9 cellular contexts compared by ENCODE assay signal in genomic region chr11:93329936-93330445, GRCh38. TPM values are rescaled to one million over a fixed set of nuclear protein-coding genes. Genes with fewer than 3 reads are reported as not detected.
DNase-seq lines count a peak whose midpoint lies in the region; ATAC-seq and TF ChIP-seq lines count a peak whose summit lies in the region.
"Had no signal": no experiment of that assay in that cellular context is flagged by ENCODE, and none has a peak within 500 bp of the region (broad histone marks: within the 10 kb centered on the region; RNA-seq: fewer than 3 reads in every experiment).

No MANE protein-coding gene starts in this region.

- H3K9me3 ChIP-seq in BE2C (no peaks in the 10 kb centered on the region), breast epithelium (no peaks in the 10 kb centered on the region), mucosa of rectum (ENCODE audit: control insufficient read depth in 2 of 2, low read length in 2 of 2) (no peaks in the 10 kb centered on the region)

- H3K4me3 ChIP-seq in BE2C (ENCODE audit: low read depth, low read length) (peak overlapping the region; percentile 42), breast epithelium (peak overlapping the region; percentile 23 to 72 (median 55)), mucosa of rectum (ENCODE audit: low read length in 2 of 2) (peak overlapping the region; percentile 54 to 61)

- no peak for DNase-seq in BE2C
- peak; percentile 74 for DNase-seq in NCI-H1092 (lab: John Stamatoyannopoulos, UW)
- DNase-seq in breast epithelium (ENCODE audit: low spot score in 2 of 2), result no peak
- no peak for DNase-seq in DMS114 treated with DMSO at 0.1 percent for 48 hours (lab: John Stamatoyannopoulos, UW; ENCODE audit: unreplicated experiment)
- no peak for DNase-seq in activated T-cell treated with anti-CD3 and anti-CD28 coated beads for 4 hours

- no peaks in the 10 kb centered on the region for H3K4me1 ChIP-seq in BE2C
- H3K4me1 ChIP-seq in breast epithelium, result no peaks in the 10 kb centered on the region
- H3K4me1 ChIP-seq in mucosa of rectum (ENCODE audit: control insufficient read depth in 2 of 2, insufficient read depth in 2 of 2, low read length in 2 of 2), result peaks cover 0 to 4% of the 10 kb centered on the region in 2 donors

- intact Hi-C loops in breast epithelium (cut with DNase I; ENCODE audit: low total_unique reads), result no loop called here

- ATAC-seq in GM21786 (IDR thresholded peaks at IDR 0.05; ENCODE audit: unreplicated experiment) (no peak), GM18907 (IDR thresholded peaks at IDR 0.05; ENCODE audit: unreplicated experiment) (no peak)

- H3K27me3 ChIP-seq in BE2C, result no peaks in the 10 kb centered on the region
- peaks cover 0 to 2% of the 10 kb centered on the region in 2 donors for H3K27me3 ChIP-seq in breast epithelium
- peaks cover 3 to 5% of the 10 kb centered on the region in 2 donors for H3K27me3 ChIP-seq in mucosa of rectum (ENCODE audit: control insufficient read depth in 2 of 2, insufficient read depth in 2 of 2, low read length in 2 of 2)

- TF ChIP-seq POLR2A in breast epithelium (IDR thresholded peaks at IDR 0.05), result no peak

- H3K36me3 ChIP-seq in BE2C (no peaks in the 10 kb centered on the region), breast epithelium (no peaks in the 10 kb centered on the region), mucosa of rectum (ENCODE audit: control insufficient read depth in 2 of 2, insufficient read depth in 2 of 2, low read length in 2 of 2) (no peaks in the 10 kb centered on the region)

- H3K27ac ChIP-seq in breast epithelium (no peak overlapping the region), mucosa of rectum (ENCODE audit: low read depth in 2 of 2, low read length in 2 of 2) (no peak overlapping the region)

- no peak overlapping the region for H3K9ac ChIP-seq in mucosa of rectum (ENCODE audit: low read depth in 1 of 2, low read length in 2 of 2)

- TF ChIP-seq CTCF in BE2C (IDR thresholded peaks at IDR 0.05; ENCODE audit: low read depth, low read length) (no peak), breast epithelium (IDR thresholded peaks at IDR 0.05) (no peak)

RNA-seq across cellular contexts. Expression of gene DEUP1, which starts 0.6 kb away (rescaled TPM):
- not detected for polyA plus RNA-seq in BE2C (2012; ENCODE audit: insufficient read depth, insufficient read length, low read depth)
- under 1 TPM in 1 of 3 donors, not detected in 2; 0.59 TPM for total RNA-seq in breast epithelium
- total RNA-seq: SK-MEL-5 had no signal
